In the genomic region with DNA sequence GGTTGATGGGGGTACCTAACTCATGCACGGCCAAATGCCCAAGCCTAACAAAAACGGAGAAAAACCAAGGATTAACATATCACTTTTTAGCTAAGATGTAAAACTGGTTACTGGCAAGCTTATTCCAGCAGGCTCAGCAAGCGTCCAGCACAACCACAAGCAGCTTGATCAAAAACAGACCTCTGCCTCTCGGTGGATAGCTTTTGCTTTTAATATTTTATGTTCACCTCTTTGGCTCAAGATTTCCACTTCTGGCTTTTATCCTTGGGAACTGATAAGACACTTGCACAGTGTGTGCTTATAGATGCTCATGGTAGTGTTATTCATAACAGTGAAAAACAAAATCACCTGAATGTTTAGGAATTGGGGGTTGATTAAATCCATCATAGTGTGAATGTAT, we compare ENCODE assay signal across 17 cellular contexts.
A peak's percentile ranks its signal among the peaks of the same experiment; 100 is the strongest.
DNase-seq lines count a peak whose midpoint lies in the region; ATAC-seq and TF ChIP-seq lines count a peak whose summit lies in the region.
"Had no signal": no experiment of that assay in that cellular context is flagged by ENCODE, and none has a peak within 500 bp of the region (broad histone marks: within the 10 kb centered on the region; RNA-seq: fewer than 3 reads in every experiment).

No MANE protein-coding gene starts in this region.

- no peaks in the 10 kb centered on the region for H3K36me3 ChIP-seq in esophagus muscularis mucosa
- no peaks in the 10 kb centered on the region for H3K36me3 ChIP-seq in hepatocyte (replicated peaks; ENCODE audit: insufficient read depth, low read depth)
- H3K36me3 ChIP-seq in endodermal cell (ENCODE audit: control insufficient read depth, insufficient read depth, low read length), result no peaks in the 10 kb centered on the region
- H3K36me3 ChIP-seq: BLaER1, MG63 had no signal

- H3K4me1 Mint-ChIP-seq in endodermal cell, result no peaks in the 10 kb centered on the region

- ATAC-seq in HG03159 (IDR thresholded peaks at IDR 0.05; ENCODE audit: unreplicated experiment) (no peak), GM21723 (IDR thresholded peaks at IDR 0.05; ENCODE audit: unreplicated experiment) (no peak)
- ATAC-seq: A549 had no signal

- H3K27me3 ChIP-seq in esophagus muscularis mucosa (no peaks in the 10 kb centered on the region), hepatocyte (no peaks in the 10 kb centered on the region), endodermal cell (ENCODE audit: control insufficient read depth, insufficient read depth, low read length, poor library complexity, severe bottlenecking) (no peaks in the 10 kb centered on the region)
- H3K27me3 ChIP-seq: BLaER1, MG63 had no signal

- WGBS in esophagus muscularis mucosa, result 30% methylated on average over 4 of the region's 4 CpGs
- 33% methylated on average over 4 of the region's 4 CpGs for WGBS in hepatocyte (ENCODE audit: low lambda C conversion rate, missing lambda C conversion rate)
- WGBS in endodermal cell (ENCODE audit: insufficient coverage in 1 of 2, insufficient read length in 1 of 2), 2 experiments, result 79 to 92% methylated on average over 4 of the region's 4 CpGs

- no peak for TF ChIP-seq EP300 in esophagus muscularis mucosa (IDR thresholded peaks at IDR 0.05)

- H3K4me1 ChIP-seq in esophagus muscularis mucosa (peaks cover 0 to 35% (median 29%) of the 10 kb centered on the region in 4 donors), hepatocyte (ENCODE audit: insufficient read depth) (no peaks in the 10 kb centered on the region), endodermal cell (ENCODE audit: control insufficient read depth, insufficient read depth, low read length) (no peaks in the 10 kb centered on the region)
- H3K4me1 ChIP-seq: BLaER1 had no signal

- H3K27me3 Mint-ChIP-seq in endodermal cell (ENCODE audit: insufficient read depth), result no peaks in the 10 kb centered on the region

- no peak overlapping the region for H2AFZ ChIP-seq in hepatocyte
- H2AFZ ChIP-seq: PC-9 had no signal

- no peak overlapping the region for H3K4me3 ChIP-seq in AG09309 (ENCODE audit: control insufficient read depth, low read depth, low read length)
- no peak overlapping the region for H3K4me3 ChIP-seq in esophagus muscularis mucosa
- no peak overlapping the region for H3K4me3 ChIP-seq in hepatocyte
- no peak overlapping the region for H3K4me3 ChIP-seq in endodermal cell (ENCODE audit: low read length)
- H3K4me3 ChIP-seq: A549, BLaER1, MG63, PC-9 had no signal

- H3K36me3 Mint-ChIP-seq in endodermal cell (ENCODE audit: low read depth), result no peaks in the 10 kb centered on the region

- no peak overlapping the region for H3K9ac ChIP-seq in endodermal cell (ENCODE audit: extremely low read depth, low read length, poor library complexity, severe bottlenecking)
- H3K9ac ChIP-seq: BLaER1 had no signal

- H3K9me3 ChIP-seq in esophagus muscularis mucosa (no peaks in the 10 kb centered on the region), hepatocyte (ENCODE audit: low read depth) (no peaks in the 10 kb centered on the region), endodermal cell (ENCODE audit: control insufficient read depth, low read length) (no peaks in the 10 kb centered on the region)
- H3K9me3 ChIP-seq: A549, BLaER1, MG63 had no signal

- no peaks in the 10 kb centered on the region for H3K9me2 ChIP-seq in hepatocyte (replicated peaks; ENCODE audit: insufficient read depth)

- no peaks in the 10 kb centered on the region for H4K20me1 ChIP-seq in hepatocyte (ENCODE audit: insufficient read depth, poor library complexity, severe bottlenecking)
- H4K20me1 ChIP-seq: BLaER1 had no signal

- no peak for TF ChIP-seq CTCF in AG09309 (IDR thresholded peaks at IDR 0.05; ENCODE audit: control insufficient read depth, insufficient read depth, low read depth, low read length, missing control alignments)
- TF ChIP-seq CTCF in esophagus muscularis mucosa (IDR thresholded peaks at IDR 0.05), result no peak
- TF ChIP-seq CTCF in hepatocyte (IDR thresholded peaks at IDR 0.05; ENCODE audit: poor library complexity), result no peak
- no peak for TF ChIP-seq CTCF in endodermal cell (conservative IDR thresholded peaks at IDR 0.05)

- DNase-seq in AG09309 (ENCODE audit: low read depth), result peak; percentile 10
- peak; percentile 52 for DNase-seq in SK-N-DZ (ENCODE audit: low spot score)
- no peak for DNase-seq in esophagus muscularis mucosa (ENCODE audit: extremely low spot score)
- DNase-seq in hepatocyte (ENCODE audit: low spot score), result peak; percentile 39
- no peak for DNase-seq in endodermal cell
- no peak for DNase-seq in NCI-H526 (lab: John Stamatoyannopoulos, UW)
- DNase-seq: H7, MG63, NCI-H1105, NCI-H1694 treated with DMSO at 0.1 percent for 48 hours, NCI-H446, NCI-H748 treated with DMSO at 0.1 percent for 48 hours, PC-9 had no signal

- H3K9me3 Mint-ChIP-seq in endodermal cell, result no peaks in the 10 kb centered on the region

- intact Hi-C loops in esophagus muscularis mucosa (cut with DNase I), result no loop called here

- H3K4me2 ChIP-seq in hepatocyte, result peak overlapping the region; percentile 17
- H3K4me2 ChIP-seq: A549, BLaER1, PC-9 had no signal

- no peak overlapping the region for H3K27ac Mint-ChIP-seq in endodermal cell

- H3K79me2 ChIP-seq in hepatocyte, result no peaks in the 10 kb centered on the region

- TF ChIP-seq POLR2A in esophagus muscularis mucosa (IDR thresholded peaks at IDR 0.05; ENCODE audit: low read depth), result no peak

- no peak overlapping the region for H3K4me3 Mint-ChIP-seq in endodermal cell

- H3K27ac ChIP-seq in esophagus muscularis mucosa (replicated peaks in 1 of 4) (peak overlapping the region; percentile 19 to 48 (median 24)), hepatocyte (no peak overlapping the region), endodermal cell (ENCODE audit: low read depth, low read length) (no peak overlapping the region)
- H3K27ac ChIP-seq: A549, BLaER1, PC-9 had no signal

Comparison
In these comparisons a context has a peak if more than half of its experiments do, and no peak if none do; other contexts are left out.
1. DNase-seq: peak in AG09309 (single experiment), SK-N-DZ (single experiment) and hepatocyte (single experiment); none in esophagus muscularis mucosa (single experiment), endodermal cell (single experiment) and NCI-H526 (0 of 2).
2. H3K27ac ChIP-seq: peak in esophagus muscularis mucosa (4 of 4); none in hepatocyte (single experiment) and endodermal cell (single experiment).